32 cellular contexts compared by ENCODE assay signal in genomic region chr16:13005836-13006235, GRCh38.
"Had no signal": no experiment of that assay in that cellular context is flagged by ENCODE, and none has a peak within 500 bp of the region (broad histone marks: within the 10 kb centered on the region; RNA-seq: fewer than 3 reads in every experiment).

No MANE protein-coding gene starts in this region.

- H3K4me3 ChIP-seq: SJSA1 had no signal

- H3K27ac ChIP-seq: brain microvascular endothelial cell, SJSA1, VCaP had no signal

- H3K36me3 ChIP-seq: brain microvascular endothelial cell, SJSA1 had no signal

- H3K27me3 ChIP-seq: brain microvascular endothelial cell, SJSA1 had no signal

- H3K9me3 ChIP-seq: SJSA1 had no signal

- ATAC-seq: activated CD8-positive, alpha-beta memory T cell treated with anti-CD3 and anti-CD28 coated beads, Interleukin-2, amount 10 ng/mL, durations not matched to agents 7 days and 5 days; activated naive CD8-positive, alpha-beta T cell treated with anti-CD3 and anti-CD28 coated beads, Interleukin-2, amount 50 U/mL, for 24 hours; Panc1; SK-N-SH treated with all-trans-retinoic acid at 6 μM for 48 hours had no signal

- DNase-seq: activated B cell treated with CpG ODN at 0.5 μM for 24 hours; activated CD4-positive, alpha-beta memory T cell treated with anti-CD3 and anti-CD28 coated beads, Interleukin-2, amount 10 ng/mL, durations not matched to agents 7 days and 5 days; activated CD4-positive, alpha-beta T cell treated with anti-CD3 and anti-CD28 coated beads for 48 hours; activated CD4-positive, CD25-positive, alpha-beta regulatory T cell treated with anti-CD3 and anti-CD28 coated beads, Interleukin-2, amount 50 U/mL, for 72 hours; activated CD8-positive, alpha-beta memory T cell treated with anti-CD3 and anti-CD28 coated beads for 24 hours; activated CD8-positive, alpha-beta memory T cell treated with anti-CD3 and anti-CD28 coated beads, Interleukin-2, amount 10 ng/mL, durations not matched to agents 7 days and 5 days; activated CD8-positive, alpha-beta memory T cell treated with anti-CD3 and anti-CD28 coated beads, Interleukin-2, amount 50 U/mL, for 48 hours; activated effector memory CD4-positive, alpha-beta T cell treated with Interleukin-2 at 50 U/mL for 16 hours; activated naive CD4-positive, alpha-beta T cell treated with anti-CD3 and anti-CD28 coated beads, Interleukin-2, amount 10 ng/mL, durations not matched to agents 7 days and 5 days; activated naive CD8-positive, alpha-beta T cell treated with anti-CD3 and anti-CD28 coated beads, Interleukin-2, amount 50 U/mL, for 24 hours; activated T-cell treated with anti-CD3 and anti-CD28 coated beads, Interleukin-2, amount 50 U/mL, for 48 hours; amniotic stem cell; aorta; brain microvascular endothelial cell; central memory CD4-positive, alpha-beta T cell; NCI-H1092 treated with DMSO at 0.1 percent for 48 hours; NCI-H146; NCI-H187; NCI-H2029 treated with DMSO at 0.1 percent for 48 hours; NCI-H2107; NCI-H2171; NCI-H510A; NCI-H82; SHP77 treated with DMSO at 0.1 percent for 48 hours; SW 1271; T-helper 1 cell; T-helper 2 cell; T-helper 9 cell had no signal

- H3K4me1 ChIP-seq: SJSA1 had no signal
